ENCODE assay signal across 14 cellular contexts in the genomic region with DNA sequence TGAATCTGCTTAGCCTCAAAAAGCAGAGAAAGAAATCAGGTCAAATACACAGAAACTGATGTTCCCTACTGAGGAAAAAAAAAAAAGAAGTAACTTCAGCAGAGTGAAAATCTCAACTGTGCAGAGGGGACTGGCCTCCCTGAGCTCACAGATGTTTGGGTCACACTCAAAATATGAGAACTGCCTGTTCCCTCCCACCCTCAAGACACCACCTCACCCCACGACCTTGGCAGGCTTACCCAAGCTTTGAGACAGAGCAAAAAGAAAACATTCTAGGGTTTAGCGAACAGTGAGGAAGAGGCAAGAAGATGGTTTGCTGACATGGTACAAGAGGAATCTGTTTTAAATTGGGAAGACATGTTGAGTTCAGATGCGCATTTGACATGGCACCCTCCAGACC. TPM values are rescaled to one million over a fixed set of nuclear protein-coding genes. Genes with fewer than 3 reads are reported as not detected.
DNase-seq lines count a peak whose midpoint lies in the region; ATAC-seq, FAIRE-seq and TF ChIP-seq lines count a peak whose summit lies in the region.
"Had no signal": no experiment of that assay in that cellular context is flagged by ENCODE, and none has a peak within 500 bp of the region (broad histone marks: within the 10 kb centered on the region; RNA-seq: fewer than 3 reads in every experiment).

No MANE protein-coding gene starts in this region.

- no peak for TF ChIP-seq CTCF in HFFc6 (IDR thresholded peaks at IDR 0.05)

- H3K27ac ChIP-seq in stomach smooth muscle (ENCODE audit: low read length) = peak overlapping the region; percentile 53

- no peak overlapping the region for H3K4me3 Mint-ChIP-seq in HFFc6
- H3K4me3 Mint-ChIP-seq: activated naive CD8-positive, alpha-beta T cell treated with anti-CD3 and anti-CD28 coated beads, Interleukin-2, amount 10 ng/mL, durations not matched to agents 7 days and 5 days had no signal

- H3K36me3 Mint-ChIP-seq in HFFc6 (ENCODE audit: low read depth) = peaks cover 80% of the 10 kb centered on the region
- H3K36me3 Mint-ChIP-seq: activated naive CD8-positive, alpha-beta T cell treated with anti-CD3 and anti-CD28 coated beads, Interleukin-2, amount 10 ng/mL, durations not matched to agents 7 days and 5 days had no signal

- H3K27ac Mint-ChIP-seq in HFFc6 = peak overlapping the region; percentile 68
- H3K27ac Mint-ChIP-seq: activated naive CD8-positive, alpha-beta T cell treated with anti-CD3 and anti-CD28 coated beads, Interleukin-2, amount 10 ng/mL, durations not matched to agents 7 days and 5 days had no signal

- no peak for TF ChIP-seq POLR2A in GM12891 (IDR thresholded peaks at IDR 0.05; ENCODE audit: low read depth, low read length)

- H3K9me3 Mint-ChIP-seq in HFFc6 = no peaks in the 10 kb centered on the region
- H3K9me3 Mint-ChIP-seq: activated naive CD8-positive, alpha-beta T cell treated with anti-CD3 and anti-CD28 coated beads, Interleukin-2, amount 10 ng/mL, durations not matched to agents 7 days and 5 days had no signal

- ATAC-seq in GM19351 (IDR thresholded peaks at IDR 0.05; ENCODE audit: unreplicated experiment) (no peak), HG02798 (IDR thresholded peaks at IDR 0.05; ENCODE audit: poor library complexity, unreplicated experiment) (no peak)

- no peak overlapping the region for H3K4me3 ChIP-seq in stomach smooth muscle (ENCODE audit: low read length in 2 of 2)
- H3K4me3 ChIP-seq: skin epidermis had no signal

- peaks cover 68 to 70% of the 10 kb centered on the region in 2 donors for H3K36me3 ChIP-seq in stomach smooth muscle (ENCODE audit: control insufficient read depth in 2 of 2, insufficient read depth in 2 of 2, low read length in 2 of 2)
- H3K36me3 ChIP-seq: BE2C had no signal

- FAIRE-seq in endometrium (lab: Jason Lieb, UNC) (peak; percentile 95), GM12891 (lab: Jason Lieb, UNC) (no peak)
- FAIRE-seq: TTC549 had no signal

- no peaks in the 10 kb centered on the region; the same call in 1 of the 2 replicates for H3K27me3 Mint-ChIP-seq in HFFc6 (ENCODE audit: insufficient read depth)

- peaks cover 33% of the 10 kb centered on the region for H3K4me1 ChIP-seq in stomach smooth muscle (ENCODE audit: control insufficient read depth, insufficient read depth, low read length)
- H3K4me1 ChIP-seq: BE2C had no signal

- DNase-seq in HFFc6 (no peak), left kidney (ENCODE audit: low read depth, low spot score) (peak; percentile 35), GM12891 (ENCODE audit: insufficient read length, low spot score) (no peak), GM19238 (ENCODE audit: insufficient read length, low spot score) (no peak)
- DNase-seq: activated naive CD8-positive, alpha-beta T cell treated with anti-CD3 and anti-CD28 coated beads, Interleukin-2, amount 10 ng/mL, durations not matched to agents 7 days and 5 days; BE2C; NCI-H1436; NCI-H526 had no signal

- no peaks in the 10 kb centered on the region for H3K27me3 ChIP-seq in stomach smooth muscle (ENCODE audit: control insufficient read depth in 1 of 2, insufficient read depth in 2 of 2, low read length in 2 of 2)
- H3K27me3 ChIP-seq: BE2C had no signal

- H3K9ac ChIP-seq in stomach smooth muscle (ENCODE audit: low read length in 2 of 2) = peak overlapping the region in 1 of 2 donors; percentile 13

- no peaks in the 10 kb centered on the region for H3K9me3 ChIP-seq in stomach smooth muscle (ENCODE audit: control insufficient read depth in 2 of 2, low read length in 2 of 2)
- H3K9me3 ChIP-seq: BE2C had no signal

- H3K4me1 Mint-ChIP-seq in HFFc6 (ENCODE audit: low read depth) = peaks cover 51% of the 10 kb centered on the region

TF ChIP-seq in GM12891, 5 proteins besides CTCF, POLR2A, EP300 and RAD21:
- no peak for TF ChIP-seq TAF1 (IDR thresholded peaks at IDR 0.05; ENCODE audit: low read depth, low read length)
- TF ChIP-seq SPI1 (IDR thresholded peaks at IDR 0.05; ENCODE audit: low read depth, low read length) = no peak
- TF ChIP-seq POLR2AphosphoS5 (IDR thresholded peaks at IDR 0.05; ENCODE audit: low read depth, low read length) = no peak
- TF ChIP-seq POU2F2 (IDR thresholded peaks at IDR 0.05; ENCODE audit: low read depth, low read length) = no peak
- no peak for TF ChIP-seq PAX5 (IDR thresholded peaks at IDR 0.05; ENCODE audit: insufficient read depth, low read length, severe bottlenecking)
TF ChIP-seq in GM12891: peak in this region for 0.

RNA-seq across cellular contexts. Expression of gene NID1, which starts 48.8 kb away (rescaled TPM):
- 100 to 1,000 TPM in 5 of 6 experiments, 10 to 100 TPM in 1; 97.5 to 124 (median 107) TPM for total RNA-seq in HFFc6 (2021; fragmentation: NEBNext Ultra II Directional; extraction: Animal tissue kit (Norgen Biotek cat#: 25700))
- polyA plus RNA-seq in GM12891 (2012; ENCODE audit: low read depth, missing spikeins) = 10.6 TPM
